Comparison of ENCODE assay signal across 10 cellular contexts in the genomic region with DNA sequence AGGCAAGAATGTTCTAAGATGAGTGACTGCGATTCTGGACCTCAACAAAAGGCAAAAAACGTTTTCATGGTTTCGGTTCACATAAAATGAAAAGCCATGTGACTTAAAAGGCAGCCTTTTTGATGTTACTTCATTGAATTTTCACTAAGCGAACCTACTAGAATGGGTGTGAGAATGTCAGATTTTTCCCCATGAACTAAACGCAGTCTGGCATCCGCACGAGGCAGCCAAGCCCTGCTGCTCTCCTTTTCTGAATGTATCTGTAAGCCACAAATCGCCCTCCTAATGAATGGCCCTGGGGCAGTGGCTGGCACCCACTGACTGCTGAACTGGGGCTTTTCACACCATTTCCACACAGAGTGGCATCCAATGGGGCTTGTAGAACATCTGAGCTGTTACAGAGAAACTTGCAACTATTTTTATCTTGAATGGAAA. TPM values are rescaled to one million over a fixed set of nuclear protein-coding genes. Genes with fewer than 3 reads are reported as not detected.
DNase-seq lines count a peak whose midpoint lies in the region; ATAC-seq and TF ChIP-seq lines count a peak whose summit lies in the region.
"Had no signal": no experiment of that assay in that cellular context is flagged by ENCODE, and none has a peak within 500 bp of the region (broad histone marks: within the 10 kb centered on the region; RNA-seq: fewer than 3 reads in every experiment).

No MANE protein-coding gene starts in this region.

- peaks cover 0 to 3% of the 10 kb centered on the region in 2 donors for H3K4me1 Mint-ChIP-seq in effector memory CD8-positive, alpha-beta T cell (ENCODE audit: low read depth in 2 of 2)
- H3K4me1 Mint-ChIP-seq in naive thymus-derived CD8-positive, alpha-beta T cell = peaks cover 9 to 18% (median 11%) of the 10 kb centered on the region in 4 donors
- H3K4me1 Mint-ChIP-seq: natural killer cell had no signal

- no peaks in the 10 kb centered on the region for H3K27me3 ChIP-seq in thyroid gland

- peaks cover 7 to 9% of the 10 kb centered on the region in 2 donors for H3K36me3 ChIP-seq in thyroid gland

- peaks cover 25% of the 10 kb centered on the region for H3K36me3 Mint-ChIP-seq in effector memory CD8-positive, alpha-beta T cell (ENCODE audit: insufficient read depth)
- peaks cover 0 to 31% (median 4%) of the 10 kb centered on the region in 3 donors for H3K36me3 Mint-ChIP-seq in naive thymus-derived CD8-positive, alpha-beta T cell

- ATAC-seq in effector memory CD8-positive, alpha-beta T cell (replicated peaks) = no peak
- ATAC-seq in naive thymus-derived CD8-positive, alpha-beta T cell = no peak
- no peak for ATAC-seq in HG02759 (IDR thresholded peaks at IDR 0.05; ENCODE audit: unreplicated experiment)
- ATAC-seq: activated T-cell treated with anti-CD3 and anti-CD28 coated beads, Interleukin-2, amount 50 U/mL, for 4 hours had no signal

- no peak overlapping the region for H3K4me3 Mint-ChIP-seq in effector memory CD8-positive, alpha-beta T cell
- no peak overlapping the region for H3K4me3 Mint-ChIP-seq in naive thymus-derived CD8-positive, alpha-beta T cell
- H3K4me3 Mint-ChIP-seq: activated T-cell treated with anti-CD3 and anti-CD28 coated beads, Interleukin-2, amount 50 U/mL, for 4 hours; natural killer cell had no signal

- TF ChIP-seq POLR2A in thyroid gland (IDR thresholded peaks at IDR 0.05) = no peak

- DNase-seq in RPMI7951 (ENCODE audit: low read depth) (peak; percentile 67), thyroid gland (no peak), DMS79 (lab: John Stamatoyannopoulos, UW) (no peak), NCI-H774 (lab: John Stamatoyannopoulos, UW) (no peak)
- no peak for DNase-seq in effector memory CD8-positive, alpha-beta T cell
- no peak for DNase-seq in naive thymus-derived CD8-positive, alpha-beta T cell
- DNase-seq: activated T-cell treated with anti-CD3 and anti-CD28 coated beads, Interleukin-2, amount 50 U/mL, for 4 hours; natural killer cell; NCI-H446 treated with DMSO at 0.1 percent for 48 hours had no signal

- POLR2A ChIA-PET in naive thymus-derived CD8-positive, alpha-beta T cell (lab: Charles Lee) = no interaction called here

- H3K4me3 ChIP-seq in thyroid gland (replicated peaks in 1 of 3) = no peak overlapping the region

- H3K9me3 ChIP-seq in thyroid gland = no peaks in the 10 kb centered on the region

- peak overlapping the region; percentile 10 to 62 for H3K27ac Mint-ChIP-seq in effector memory CD8-positive, alpha-beta T cell
- H3K27ac Mint-ChIP-seq in naive thymus-derived CD8-positive, alpha-beta T cell = peak overlapping the region in 7 of 10 donors; percentile 19 to 92 (median 72)

- no peaks in the 10 kb centered on the region for H3K9me3 Mint-ChIP-seq in effector memory CD8-positive, alpha-beta T cell
- no peaks in the 10 kb centered on the region for H3K9me3 Mint-ChIP-seq in naive thymus-derived CD8-positive, alpha-beta T cell
- H3K9me3 Mint-ChIP-seq: activated T-cell treated with anti-CD3 and anti-CD28 coated beads, Interleukin-2, amount 50 U/mL, for 4 hours; natural killer cell had no signal

- H3K27ac ChIP-seq in thyroid gland = peak overlapping the region; percentile 97 to 99 (median 98)

- H3K27me3 Mint-ChIP-seq in effector memory CD8-positive, alpha-beta T cell = no peaks in the 10 kb centered on the region
- no peaks in the 10 kb centered on the region for H3K27me3 Mint-ChIP-seq in naive thymus-derived CD8-positive, alpha-beta T cell

- H3K4me1 ChIP-seq in thyroid gland = peaks cover 41 to 66% of the 10 kb centered on the region in 2 donors

- intact Hi-C loops in thyroid gland (cut with DNase I) = no loop called here

- WGBS in thyroid gland, 2 donors = 70 to 72% methylated on average over 8 of the region's 8 CpGs

- no peak for TF ChIP-seq CTCF in thyroid gland (IDR thresholded peaks at IDR 0.05)

RNA-seq across cellular contexts. Expression of a gene that starts 29.6 kb away (rescaled TPM):
- 33.4 and 36.9 TPM in 2 replicates for total RNA-seq in RPMI7951 (2014; rRNA removed; shearing (Covaris generic))
- 10 to 100 TPM; 38.1 to 38.2 TPM for total RNA-seq in naive thymus-derived CD8-positive, alpha-beta T cell
- polyA plus RNA-seq in naive thymus-derived CD8-positive, alpha-beta T cell = 10 to 100 TPM; 12.5 to 14.8 (median 14.4) TPM
- 10 to 100 TPM; 22.4 to 39.2 (median 25.3) TPM for total RNA-seq in thyroid gland
